In the genomic region with DNA sequence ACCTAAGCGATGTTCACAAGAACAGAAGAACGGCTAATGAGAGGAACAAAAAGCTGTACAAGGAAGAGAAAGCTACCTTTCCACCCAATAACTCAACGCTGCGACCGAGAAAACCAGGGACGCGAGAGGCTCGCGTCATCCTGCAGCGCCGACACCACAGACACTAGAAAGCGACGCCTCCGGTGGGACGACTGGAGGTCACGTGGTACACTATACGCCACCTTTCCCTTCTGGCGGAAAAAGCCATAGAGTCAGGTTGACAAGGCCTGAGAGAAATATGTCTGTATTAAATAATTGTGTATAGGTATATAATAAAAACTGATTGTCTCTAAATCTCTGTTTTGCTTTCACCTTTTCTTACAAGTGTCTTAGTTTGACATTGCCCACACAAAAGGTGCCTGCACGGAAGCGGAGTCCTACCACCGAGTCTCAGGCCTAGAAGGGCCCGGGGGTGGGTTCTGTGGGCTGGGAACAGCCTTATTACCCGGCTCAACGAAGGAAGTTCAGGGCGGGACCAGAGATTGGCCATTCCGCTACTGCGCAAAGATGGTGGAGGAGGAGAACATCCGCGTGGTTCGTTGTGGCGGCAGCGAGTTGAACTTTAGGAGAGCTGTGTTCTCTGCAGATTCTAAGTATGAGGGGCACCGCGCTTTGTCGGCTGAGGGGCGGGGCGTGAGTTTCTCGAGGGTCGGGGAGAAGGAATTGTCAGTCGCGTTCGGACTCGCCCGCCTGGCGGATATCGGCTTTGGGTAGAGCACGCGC, we compare ENCODE assay signal across 1 cellular context.
TF ChIP-seq lines count a peak whose summit lies in the region.

A gene (plus strand): TSS at position 528 of the 762 bp plus-strand sequence. CDS start 19 bp downstream, at position 547.

TF ChIP-seq in GM12878, 131 proteins besides CTCF, POLR2A, EP300 and RAD21 (continued from another document and continues in another):
- TF ChIP-seq, protein P1, sequence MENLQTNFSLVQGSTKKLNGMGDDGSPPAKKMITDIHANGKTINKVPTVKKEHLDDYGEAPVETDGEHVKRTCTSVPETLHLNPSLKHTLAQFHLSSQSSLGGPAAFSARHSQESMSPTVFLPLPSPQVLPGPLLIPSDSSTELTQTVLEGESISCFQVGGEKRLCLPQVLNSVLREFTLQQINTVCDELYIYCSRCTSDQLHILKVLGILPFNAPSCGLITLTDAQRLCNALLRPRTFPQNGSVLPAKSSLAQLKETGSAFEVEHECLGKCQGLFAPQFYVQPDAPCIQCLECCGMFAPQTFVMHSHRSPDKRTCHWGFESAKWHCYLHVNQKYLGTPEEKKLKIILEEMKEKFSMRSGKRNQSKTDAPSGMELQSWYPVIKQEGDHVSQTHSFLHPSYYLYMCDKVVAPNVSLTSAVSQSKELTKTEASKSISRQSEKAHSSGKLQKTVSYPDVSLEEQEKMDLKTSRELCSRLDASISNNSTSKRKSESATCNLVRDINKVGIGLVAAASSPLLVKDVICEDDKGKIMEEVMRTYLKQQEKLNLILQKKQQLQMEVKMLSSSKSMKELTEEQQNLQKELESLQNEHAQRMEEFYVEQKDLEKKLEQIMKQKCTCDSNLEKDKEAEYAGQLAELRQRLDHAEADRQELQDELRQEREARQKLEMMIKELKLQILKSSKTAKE (IDR thresholded peaks at IDR 0.05; ENCODE audit: low read depth, poor library complexity, severe bottlenecking), result peak; percentile 82
- TF ChIP-seq CREB1 (IDR thresholded peaks at IDR 0.05; ENCODE audit: low read depth) (peak; percentile 99), ATF7 (IDR thresholded peaks at IDR 0.05; ENCODE audit: low read depth) (peak; percentile 80), POU2F2 (IDR thresholded peaks at IDR 0.05; ENCODE audit: borderline replicate concordance, low read depth, low read length) (peak; percentile 92), EZH2 (IDR thresholded peaks at IDR 0.05; ENCODE audit: borderline replicate concordance, control insufficient read depth, low read depth, low read length) (no peak), YBX1 (IDR thresholded peaks at IDR 0.05) (no peak), PML (IDR thresholded peaks at IDR 0.05; ENCODE audit: low read length) (peak; percentile 94), DPF2 (IDR thresholded peaks at IDR 0.05) (no peak), TCF7 (IDR thresholded peaks at IDR 0.05; ENCODE audit: borderline replicate concordance) (no peak), NR2F1 (conservative IDR thresholded peaks at IDR 0.05) (no peak), HDAC2 (IDR thresholded peaks at IDR 0.05) (no peak), STAT1 (conservative IDR thresholded peaks at IDR 0.05) (no peak), MXI1 (IDR thresholded peaks at IDR 0.05; ENCODE audit: low read depth, low read length) (peak; percentile 81), IRF4 (IDR thresholded peaks at IDR 0.05; ENCODE audit: low read depth, low read length) (no peak), ESRRA (IDR thresholded peaks at IDR 0.05; ENCODE audit: low read length) (0 out of 2 replicates have a peak, but pooled peaks have one; percentile 63), NR2C1 (IDR thresholded peaks at IDR 0.05) (peak; percentile 44), WRNIP1 (IDR thresholded peaks at IDR 0.05; ENCODE audit: borderline replicate concordance, low read depth, low read length) (no peak), PAX5 (IDR thresholded peaks at IDR 0.05; ENCODE audit: borderline replicate concordance, low read depth, low read length) (no peak), ASH2L (IDR thresholded peaks at IDR 0.05; ENCODE audit: borderline replicate concordance, low read depth) (no peak; the same call in 1 of the 2 replicates), SMAD1 (IDR thresholded peaks at IDR 0.05; ENCODE audit: low read depth, partially characterized antibody) (peak; percentile 71), CBFB (IDR thresholded peaks at IDR 0.05; ENCODE audit: low read depth) (peak; percentile 91), CBX5 (IDR thresholded peaks at IDR 0.05; ENCODE audit: low read depth) (peak; percentile 62), BACH1 (IDR thresholded peaks at IDR 0.05; ENCODE audit: borderline replicate concordance) (peak; percentile 70; the same call in 1 of the 2 replicates), RELA (IDR thresholded peaks at IDR 0.05; ENCODE audit: borderline replicate concordance, partially characterized antibody) (no peak), STAT3 (IDR thresholded peaks at IDR 0.05; ENCODE audit: low read depth, low read length) (no peak), SREBF1 (IDR thresholded peaks at IDR 0.05; ENCODE audit: low read length) (peak; percentile 11; the same call in 1 of the 2 replicates), IKZF1 (conservative IDR thresholded peaks at IDR 0.05) (peak; percentile 61), IKZF2 (IDR thresholded peaks at IDR 0.05) (peak in 1 of 2 experiments; percentile 41; a peak in 3 of 4 replicates), EGR1 (IDR thresholded peaks at IDR 0.05; ENCODE audit: borderline replicate concordance in 1 of 2, low read depth in 2 of 2, low read length in 2 of 2) (peak in 1 of 2 experiments; percentile 68; a peak in 1 of 3 replicates), SUZ12 (IDR thresholded peaks at IDR 0.05; ENCODE audit: unreplicated experiment) (no peak)
- TF ChIP-seq, protein P2, sequence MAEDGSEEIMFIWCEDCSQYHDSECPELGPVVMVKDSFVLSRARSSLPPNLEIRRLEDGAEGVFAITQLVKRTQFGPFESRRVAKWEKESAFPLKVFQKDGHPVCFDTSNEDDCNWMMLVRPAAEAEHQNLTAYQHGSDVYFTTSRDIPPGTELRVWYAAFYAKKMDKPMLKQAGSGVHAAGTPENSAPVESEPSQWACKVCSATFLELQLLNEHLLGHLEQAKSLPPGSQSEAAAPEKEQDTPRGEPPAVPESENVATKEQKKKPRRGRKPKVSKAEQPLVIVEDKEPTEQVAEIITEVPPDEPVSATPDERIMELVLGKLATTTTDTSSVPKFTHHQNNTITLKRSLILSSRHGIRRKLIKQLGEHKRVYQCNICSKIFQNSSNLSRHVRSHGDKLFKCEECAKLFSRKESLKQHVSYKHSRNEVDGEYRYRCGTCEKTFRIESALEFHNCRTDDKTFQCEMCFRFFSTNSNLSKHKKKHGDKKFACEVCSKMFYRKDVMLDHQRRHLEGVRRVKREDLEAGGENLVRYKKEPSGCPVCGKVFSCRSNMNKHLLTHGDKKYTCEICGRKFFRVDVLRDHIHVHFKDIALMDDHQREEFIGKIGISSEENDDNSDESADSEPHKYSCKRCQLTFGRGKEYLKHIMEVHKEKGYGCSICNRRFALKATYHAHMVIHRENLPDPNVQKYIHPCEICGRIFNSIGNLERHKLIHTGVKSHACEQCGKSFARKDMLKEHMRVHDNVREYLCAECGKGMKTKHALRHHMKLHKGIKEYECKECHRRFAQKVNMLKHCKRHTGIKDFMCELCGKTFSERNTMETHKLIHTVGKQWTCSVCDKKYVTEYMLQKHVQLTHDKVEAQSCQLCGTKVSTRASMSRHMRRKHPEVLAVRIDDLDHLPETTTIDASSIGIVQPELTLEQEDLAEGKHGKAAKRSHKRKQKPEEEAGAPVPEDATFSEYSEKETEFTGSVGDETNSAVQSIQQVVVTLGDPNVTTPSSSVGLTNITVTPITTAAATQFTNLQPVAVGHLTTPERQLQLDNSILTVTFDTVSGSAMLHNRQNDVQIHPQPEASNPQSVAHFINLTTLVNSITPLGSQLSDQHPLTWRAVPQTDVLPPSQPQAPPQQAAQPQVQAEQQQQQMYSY (CRISPR knock-in tag; IDR thresholded peaks at IDR 0.05), result peak; percentile 85; the same call in 1 of the 2 replicates
- TF ChIP-seq, protein P3, sequence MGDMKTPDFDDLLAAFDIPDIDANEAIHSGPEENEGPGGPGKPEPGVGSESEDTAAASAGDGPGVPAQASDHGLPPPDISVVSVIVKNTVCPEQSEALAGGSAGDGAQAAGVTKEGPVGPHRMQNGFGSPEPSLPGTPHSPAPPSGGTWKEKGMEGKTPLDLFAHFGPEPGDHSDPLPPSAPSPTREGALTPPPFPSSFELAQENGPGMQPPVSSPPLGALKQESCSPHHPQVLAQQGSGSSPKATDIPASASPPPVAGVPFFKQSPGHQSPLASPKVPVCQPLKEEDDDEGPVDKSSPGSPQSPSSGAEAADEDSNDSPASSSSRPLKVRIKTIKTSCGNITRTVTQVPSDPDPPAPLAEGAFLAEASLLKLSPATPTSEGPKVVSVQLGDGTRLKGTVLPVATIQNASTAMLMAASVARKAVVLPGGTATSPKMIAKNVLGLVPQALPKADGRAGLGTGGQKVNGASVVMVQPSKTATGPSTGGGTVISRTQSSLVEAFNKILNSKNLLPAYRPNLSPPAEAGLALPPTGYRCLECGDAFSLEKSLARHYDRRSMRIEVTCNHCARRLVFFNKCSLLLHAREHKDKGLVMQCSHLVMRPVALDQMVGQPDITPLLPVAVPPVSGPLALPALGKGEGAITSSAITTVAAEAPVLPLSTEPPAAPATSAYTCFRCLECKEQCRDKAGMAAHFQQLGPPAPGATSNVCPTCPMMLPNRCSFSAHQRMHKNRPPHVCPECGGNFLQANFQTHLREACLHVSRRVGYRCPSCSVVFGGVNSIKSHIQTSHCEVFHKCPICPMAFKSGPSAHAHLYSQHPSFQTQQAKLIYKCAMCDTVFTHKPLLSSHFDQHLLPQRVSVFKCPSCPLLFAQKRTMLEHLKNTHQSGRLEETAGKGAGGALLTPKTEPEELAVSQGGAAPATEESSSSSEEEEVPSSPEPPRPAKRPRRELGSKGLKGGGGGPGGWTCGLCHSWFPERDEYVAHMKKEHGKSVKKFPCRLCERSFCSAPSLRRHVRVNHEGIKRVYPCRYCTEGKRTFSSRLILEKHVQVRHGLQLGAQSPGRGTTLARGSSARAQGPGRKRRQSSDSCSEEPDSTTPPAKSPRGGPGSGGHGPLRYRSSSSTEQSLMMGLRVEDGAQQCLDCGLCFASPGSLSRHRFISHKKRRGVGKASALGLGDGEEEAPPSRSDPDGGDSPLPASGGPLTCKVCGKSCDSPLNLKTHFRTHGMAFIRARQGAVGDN (IDR thresholded peaks at IDR 0.05), result peak; percentile 23; the same call in 1 of the 2 replicates
- TF ChIP-seq, protein P4, sequence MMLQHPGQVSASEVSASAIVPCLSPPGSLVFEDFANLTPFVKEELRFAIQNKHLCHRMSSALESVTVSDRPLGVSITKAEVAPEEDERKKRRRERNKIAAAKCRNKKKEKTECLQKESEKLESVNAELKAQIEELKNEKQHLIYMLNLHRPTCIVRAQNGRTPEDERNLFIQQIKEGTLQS (IDR thresholded peaks at IDR 0.05; ENCODE audit: borderline replicate concordance, extremely low read depth, low read depth, low read length), result peak; percentile 95
- TF ChIP-seq, protein P5, sequence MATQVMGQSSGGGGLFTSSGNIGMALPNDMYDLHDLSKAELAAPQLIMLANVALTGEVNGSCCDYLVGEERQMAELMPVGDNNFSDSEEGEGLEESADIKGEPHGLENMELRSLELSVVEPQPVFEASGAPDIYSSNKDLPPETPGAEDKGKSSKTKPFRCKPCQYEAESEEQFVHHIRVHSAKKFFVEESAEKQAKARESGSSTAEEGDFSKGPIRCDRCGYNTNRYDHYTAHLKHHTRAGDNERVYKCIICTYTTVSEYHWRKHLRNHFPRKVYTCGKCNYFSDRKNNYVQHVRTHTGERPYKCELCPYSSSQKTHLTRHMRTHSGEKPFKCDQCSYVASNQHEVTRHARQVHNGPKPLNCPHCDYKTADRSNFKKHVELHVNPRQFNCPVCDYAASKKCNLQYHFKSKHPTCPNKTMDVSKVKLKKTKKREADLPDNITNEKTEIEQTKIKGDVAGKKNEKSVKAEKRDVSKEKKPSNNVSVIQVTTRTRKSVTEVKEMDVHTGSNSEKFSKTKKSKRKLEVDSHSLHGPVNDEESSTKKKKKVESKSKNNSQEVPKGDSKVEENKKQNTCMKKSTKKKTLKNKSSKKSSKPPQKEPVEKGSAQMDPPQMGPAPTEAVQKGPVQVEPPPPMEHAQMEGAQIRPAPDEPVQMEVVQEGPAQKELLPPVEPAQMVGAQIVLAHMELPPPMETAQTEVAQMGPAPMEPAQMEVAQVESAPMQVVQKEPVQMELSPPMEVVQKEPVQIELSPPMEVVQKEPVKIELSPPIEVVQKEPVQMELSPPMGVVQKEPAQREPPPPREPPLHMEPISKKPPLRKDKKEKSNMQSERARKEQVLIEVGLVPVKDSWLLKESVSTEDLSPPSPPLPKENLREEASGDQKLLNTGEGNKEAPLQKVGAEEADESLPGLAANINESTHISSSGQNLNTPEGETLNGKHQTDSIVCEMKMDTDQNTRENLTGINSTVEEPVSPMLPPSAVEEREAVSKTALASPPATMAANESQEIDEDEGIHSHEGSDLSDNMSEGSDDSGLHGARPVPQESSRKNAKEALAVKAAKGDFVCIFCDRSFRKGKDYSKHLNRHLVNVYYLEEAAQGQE (IDR thresholded peaks at IDR 0.05; ENCODE audit: low read depth, low read length), result no peak
- TF ChIP-seq, protein P6, sequence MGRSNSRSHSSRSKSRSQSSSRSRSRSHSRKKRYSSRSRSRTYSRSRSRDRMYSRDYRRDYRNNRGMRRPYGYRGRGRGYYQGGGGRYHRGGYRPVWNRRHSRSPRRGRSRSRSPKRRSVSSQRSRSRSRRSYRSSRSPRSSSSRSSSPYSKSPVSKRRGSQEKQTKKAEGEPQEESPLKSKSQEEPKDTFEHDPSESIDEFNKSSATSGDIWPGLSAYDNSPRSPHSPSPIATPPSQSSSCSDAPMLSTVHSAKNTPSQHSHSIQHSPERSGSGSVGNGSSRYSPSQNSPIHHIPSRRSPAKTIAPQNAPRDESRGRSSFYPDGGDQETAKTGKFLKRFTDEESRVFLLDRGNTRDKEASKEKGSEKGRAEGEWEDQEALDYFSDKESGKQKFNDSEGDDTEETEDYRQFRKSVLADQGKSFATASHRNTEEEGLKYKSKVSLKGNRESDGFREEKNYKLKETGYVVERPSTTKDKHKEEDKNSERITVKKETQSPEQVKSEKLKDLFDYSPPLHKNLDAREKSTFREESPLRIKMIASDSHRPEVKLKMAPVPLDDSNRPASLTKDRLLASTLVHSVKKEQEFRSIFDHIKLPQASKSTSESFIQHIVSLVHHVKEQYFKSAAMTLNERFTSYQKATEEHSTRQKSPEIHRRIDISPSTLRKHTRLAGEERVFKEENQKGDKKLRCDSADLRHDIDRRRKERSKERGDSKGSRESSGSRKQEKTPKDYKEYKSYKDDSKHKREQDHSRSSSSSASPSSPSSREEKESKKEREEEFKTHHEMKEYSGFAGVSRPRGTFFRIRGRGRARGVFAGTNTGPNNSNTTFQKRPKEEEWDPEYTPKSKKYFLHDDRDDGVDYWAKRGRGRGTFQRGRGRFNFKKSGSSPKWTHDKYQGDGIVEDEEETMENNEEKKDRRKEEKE (IDR thresholded peaks at IDR 0.05), result no peak
- TF ChIP-seq, protein P7, sequence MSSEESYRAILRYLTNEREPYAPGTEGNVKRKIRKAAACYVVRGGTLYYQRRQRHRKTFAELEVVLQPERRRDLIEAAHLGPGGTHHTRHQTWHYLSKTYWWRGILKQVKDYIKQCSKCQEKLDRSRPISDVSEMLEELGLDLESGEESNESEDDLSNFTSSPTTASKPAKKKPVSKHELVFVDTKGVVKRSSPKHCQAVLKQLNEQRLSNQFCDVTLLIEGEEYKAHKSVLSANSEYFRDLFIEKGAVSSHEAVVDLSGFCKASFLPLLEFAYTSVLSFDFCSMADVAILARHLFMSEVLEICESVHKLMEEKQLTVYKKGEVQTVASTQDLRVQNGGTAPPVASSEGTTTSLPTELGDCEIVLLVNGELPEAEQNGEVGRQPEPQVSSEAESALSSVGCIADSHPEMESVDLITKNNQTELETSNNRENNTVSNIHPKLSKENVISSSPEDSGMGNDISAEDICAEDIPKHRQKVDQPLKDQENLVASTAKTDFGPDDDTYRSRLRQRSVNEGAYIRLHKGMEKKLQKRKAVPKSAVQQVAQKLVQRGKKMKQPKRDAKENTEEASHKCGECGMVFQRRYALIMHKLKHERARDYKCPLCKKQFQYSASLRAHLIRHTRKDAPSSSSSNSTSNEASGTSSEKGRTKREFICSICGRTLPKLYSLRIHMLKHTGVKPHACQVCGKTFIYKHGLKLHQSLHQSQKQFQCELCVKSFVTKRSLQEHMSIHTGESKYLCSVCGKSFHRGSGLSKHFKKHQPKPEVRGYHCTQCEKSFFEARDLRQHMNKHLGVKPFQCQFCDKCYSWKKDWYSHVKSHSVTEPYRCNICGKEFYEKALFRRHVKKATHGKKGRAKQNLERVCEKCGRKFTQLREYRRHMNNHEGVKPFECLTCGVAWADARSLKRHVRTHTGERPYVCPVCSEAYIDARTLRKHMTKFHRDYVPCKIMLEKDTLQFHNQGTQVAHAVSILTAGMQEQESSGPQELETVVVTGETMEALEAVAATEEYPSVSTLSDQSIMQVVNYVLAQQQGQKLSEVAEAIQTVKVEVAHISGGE (CRISPR knock-in tag; IDR thresholded peaks at IDR 0.05), result no peak
